In the genomic region with DNA sequence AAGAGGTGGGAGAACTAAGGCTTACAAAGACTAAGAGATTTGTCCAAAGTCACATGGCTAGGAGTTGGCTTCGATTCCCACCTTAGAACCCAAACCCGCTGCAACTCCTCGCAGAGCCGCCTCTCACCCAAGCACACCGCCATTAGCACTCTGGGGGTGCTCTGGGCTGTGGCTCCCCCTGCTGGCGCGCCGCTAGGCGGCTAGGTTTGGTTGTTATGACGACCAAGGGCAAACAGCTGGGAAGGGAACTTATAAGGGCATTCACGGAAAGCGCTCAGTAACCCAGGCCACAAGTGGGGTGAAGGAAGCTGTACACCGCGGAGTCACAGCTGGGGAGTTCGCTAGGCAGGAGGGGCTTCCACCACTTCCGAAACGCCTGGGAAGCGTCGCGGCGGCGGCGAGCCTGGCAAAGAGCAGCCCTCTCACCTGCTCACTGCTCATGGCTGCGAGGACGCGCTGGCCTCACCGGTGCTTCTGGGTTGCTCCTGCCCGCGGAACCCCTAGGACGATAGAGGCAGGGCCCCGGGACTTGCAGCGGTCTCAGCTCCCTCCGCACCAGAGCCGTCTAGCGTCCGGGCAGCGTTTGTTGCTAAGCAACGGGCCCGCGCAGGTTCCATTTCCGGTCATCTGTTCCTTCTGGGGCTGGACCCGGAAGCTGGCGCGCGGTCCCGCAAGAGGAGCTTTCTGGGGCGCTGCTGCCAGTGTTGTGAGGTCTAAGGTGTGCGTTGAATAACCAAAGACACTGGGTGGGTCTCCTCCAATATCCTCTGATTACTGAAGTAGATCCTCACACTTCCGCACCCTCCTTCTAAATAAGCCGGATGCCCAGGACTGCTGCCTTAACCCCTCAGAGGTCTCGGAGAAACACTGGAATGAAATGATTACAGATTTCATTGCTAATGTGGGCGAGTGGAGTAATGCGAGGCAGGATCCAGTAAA, we compare ENCODE assay signal across 1 cellular context.
TF ChIP-seq lines count a peak whose summit lies in the region.

A gene (minus strand): TSS at position 567 of the 939 bp plus-strand sequence. CDS start 126 bp downstream, at position 441.

TF ChIP-seq in HepG2, 621 proteins besides CTCF, POLR2A, EP300 and RAD21 (continued from another document and continues in another):
- TF ChIP-seq, protein P1, sequence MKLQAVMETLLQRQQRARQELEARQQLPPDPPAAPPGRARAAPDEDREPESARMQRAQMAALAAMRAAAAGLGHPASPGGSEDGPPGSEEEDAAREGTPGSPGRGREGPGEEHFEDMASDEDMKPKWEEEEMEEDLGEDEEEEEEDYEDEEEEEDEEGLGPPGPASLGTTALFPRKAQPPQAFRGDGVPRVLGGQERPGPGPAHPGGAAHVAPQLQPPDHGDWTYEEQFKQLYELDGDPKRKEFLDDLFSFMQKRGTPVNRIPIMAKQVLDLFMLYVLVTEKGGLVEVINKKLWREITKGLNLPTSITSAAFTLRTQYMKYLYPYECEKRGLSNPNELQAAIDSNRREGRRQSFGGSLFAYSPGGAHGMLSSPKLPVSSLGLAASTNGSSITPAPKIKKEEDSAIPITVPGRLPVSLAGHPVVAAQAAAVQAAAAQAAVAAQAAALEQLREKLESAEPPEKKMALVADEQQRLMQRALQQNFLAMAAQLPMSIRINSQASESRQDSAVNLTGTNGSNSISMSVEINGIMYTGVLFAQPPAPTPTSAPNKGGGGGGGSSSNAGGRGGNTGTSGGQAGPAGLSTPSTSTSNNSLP (IDR thresholded peaks at IDR 0.05; ENCODE audit: low read depth, low read length), result peak; percentile 52; the same call in 1 of the 2 replicates
- TF ChIP-seq ZNF263 (CRISPR knock-in tag; IDR thresholded peaks at IDR 0.05) (no peak), ZNF256 (CRISPR knock-in tag; conservative IDR thresholded peaks at IDR 0.05) (0 out of 2 replicates have a peak, but pooled peaks have one; percentile 46), ZNF383 (CRISPR knock-in tag; IDR thresholded peaks at IDR 0.05; ENCODE audit: borderline replicate concordance) (no peak), ZFP90 (CRISPR knock-in tag; IDR thresholded peaks at IDR 0.05; ENCODE audit: borderline replicate concordance) (peak; percentile 69; the same call in 1 of the 2 replicates), NKX3-1 (CRISPR knock-in tag; IDR thresholded peaks at IDR 0.05) (no peak), GATAD2A (CRISPR knock-in tag; IDR thresholded peaks at IDR 0.05) (no peak; the same call in 1 of the 2 replicates), RFXANK (CRISPR knock-in tag; IDR thresholded peaks at IDR 0.05) (no peak), SCMH1 (CRISPR knock-in tag; IDR thresholded peaks at IDR 0.05; ENCODE audit: borderline replicate concordance) (no peak), ZNF235 (CRISPR knock-in tag; IDR thresholded peaks at IDR 0.05; ENCODE audit: borderline replicate concordance) (no peak), ZNF124 (CRISPR knock-in tag; IDR thresholded peaks at IDR 0.05) (peak; percentile 71; the same call in 1 of the 2 replicates), ZNF234 (CRISPR knock-in tag; conservative IDR thresholded peaks at IDR 0.05) (no peak), ZNF644 (CRISPR knock-in tag; IDR thresholded peaks at IDR 0.05; ENCODE audit: low read depth) (peak; percentile 98), ZIK1 (CRISPR knock-in tag; IDR thresholded peaks at IDR 0.05; ENCODE audit: borderline replicate concordance, low read depth) (no peak; the same call in 1 of the 2 replicates), SUZ12 (IDR thresholded peaks at IDR 0.05; ENCODE audit: low read depth, low read length) (no peak), ATF7 (IDR thresholded peaks at IDR 0.05) (no peak), ATF7 (CRISPR knock-in tag; IDR thresholded peaks at IDR 0.05) (no peak; the same call in 1 of the 2 replicates), ZNF484 (CRISPR knock-in tag; IDR thresholded peaks at IDR 0.05; ENCODE audit: borderline replicate concordance, low read depth) (no peak), ZNF451 (CRISPR knock-in tag; IDR thresholded peaks at IDR 0.05) (peak; percentile 88; the same call in 1 of the 2 replicates), SNAI1 (CRISPR knock-in tag; IDR thresholded peaks at IDR 0.05; ENCODE audit: borderline replicate concordance) (no peak), GABPA (IDR thresholded peaks at IDR 0.05; ENCODE audit: low read depth, low read length) (peak; percentile 78), GABPA (CRISPR knock-in tag; IDR thresholded peaks at IDR 0.05; ENCODE audit: low read depth) (peak; percentile 94), CENPX (CRISPR knock-in tag; IDR thresholded peaks at IDR 0.05) (no peak), ZSCAN31 (CRISPR knock-in tag; IDR thresholded peaks at IDR 0.05; ENCODE audit: low read depth) (no peak), ZNF883 (CRISPR knock-in tag; IDR thresholded peaks at IDR 0.05; ENCODE audit: not compliant biosample characterization) (peak; percentile 68), ZFAT (CRISPR knock-in tag; conservative IDR thresholded peaks at IDR 0.05) (no peak), HNRNPH1 (optimal IDR thresholded peaks at IDR 0.05; ENCODE audit: low read depth, low read length) (no peak), GATA4 (IDR thresholded peaks at IDR 0.05; ENCODE audit: borderline replicate concordance, low read depth) (0 out of 2 replicates have a peak, but pooled peaks have one; percentile 35), ZNF615 (CRISPR knock-in tag; IDR thresholded peaks at IDR 0.05; ENCODE audit: borderline replicate concordance) (no peak), HMG20B (CRISPR knock-in tag; conservative IDR thresholded peaks at IDR 0.05) (peak; percentile 54; the same call in 1 of the 2 replicates), TEAD3 (CRISPR knock-in tag; optimal IDR thresholded peaks at IDR 0.05; ENCODE audit: borderline replicate concordance) (peak; percentile 31)
- TF ChIP-seq, protein P2, sequence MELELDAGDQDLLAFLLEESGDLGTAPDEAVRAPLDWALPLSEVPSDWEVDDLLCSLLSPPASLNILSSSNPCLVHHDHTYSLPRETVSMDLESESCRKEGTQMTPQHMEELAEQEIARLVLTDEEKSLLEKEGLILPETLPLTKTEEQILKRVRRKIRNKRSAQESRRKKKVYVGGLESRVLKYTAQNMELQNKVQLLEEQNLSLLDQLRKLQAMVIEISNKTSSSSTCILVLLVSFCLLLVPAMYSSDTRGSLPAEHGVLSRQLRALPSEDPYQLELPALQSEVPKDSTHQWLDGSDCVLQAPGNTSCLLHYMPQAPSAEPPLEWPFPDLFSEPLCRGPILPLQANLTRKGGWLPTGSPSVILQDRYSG (CRISPR knock-in tag; IDR thresholded peaks at IDR 0.05), result no peak
- TF ChIP-seq, protein P3, sequence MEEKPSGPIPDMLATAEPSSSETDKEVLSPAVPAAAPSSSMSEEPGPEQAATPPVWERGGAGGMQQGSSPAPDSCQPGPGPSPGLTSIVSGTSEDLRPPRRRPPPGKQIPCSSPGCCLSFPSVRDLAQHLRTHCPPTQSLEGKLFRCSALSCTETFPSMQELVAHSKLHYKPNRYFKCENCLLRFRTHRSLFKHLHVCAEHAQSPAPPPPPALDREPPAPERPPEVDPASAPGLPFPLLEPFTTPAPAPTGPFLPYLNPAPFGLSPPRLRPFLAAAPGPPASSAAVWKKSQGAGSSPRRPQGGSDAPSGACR (CRISPR knock-in tag; IDR thresholded peaks at IDR 0.05), result no peak
- TF ChIP-seq, protein P4, sequence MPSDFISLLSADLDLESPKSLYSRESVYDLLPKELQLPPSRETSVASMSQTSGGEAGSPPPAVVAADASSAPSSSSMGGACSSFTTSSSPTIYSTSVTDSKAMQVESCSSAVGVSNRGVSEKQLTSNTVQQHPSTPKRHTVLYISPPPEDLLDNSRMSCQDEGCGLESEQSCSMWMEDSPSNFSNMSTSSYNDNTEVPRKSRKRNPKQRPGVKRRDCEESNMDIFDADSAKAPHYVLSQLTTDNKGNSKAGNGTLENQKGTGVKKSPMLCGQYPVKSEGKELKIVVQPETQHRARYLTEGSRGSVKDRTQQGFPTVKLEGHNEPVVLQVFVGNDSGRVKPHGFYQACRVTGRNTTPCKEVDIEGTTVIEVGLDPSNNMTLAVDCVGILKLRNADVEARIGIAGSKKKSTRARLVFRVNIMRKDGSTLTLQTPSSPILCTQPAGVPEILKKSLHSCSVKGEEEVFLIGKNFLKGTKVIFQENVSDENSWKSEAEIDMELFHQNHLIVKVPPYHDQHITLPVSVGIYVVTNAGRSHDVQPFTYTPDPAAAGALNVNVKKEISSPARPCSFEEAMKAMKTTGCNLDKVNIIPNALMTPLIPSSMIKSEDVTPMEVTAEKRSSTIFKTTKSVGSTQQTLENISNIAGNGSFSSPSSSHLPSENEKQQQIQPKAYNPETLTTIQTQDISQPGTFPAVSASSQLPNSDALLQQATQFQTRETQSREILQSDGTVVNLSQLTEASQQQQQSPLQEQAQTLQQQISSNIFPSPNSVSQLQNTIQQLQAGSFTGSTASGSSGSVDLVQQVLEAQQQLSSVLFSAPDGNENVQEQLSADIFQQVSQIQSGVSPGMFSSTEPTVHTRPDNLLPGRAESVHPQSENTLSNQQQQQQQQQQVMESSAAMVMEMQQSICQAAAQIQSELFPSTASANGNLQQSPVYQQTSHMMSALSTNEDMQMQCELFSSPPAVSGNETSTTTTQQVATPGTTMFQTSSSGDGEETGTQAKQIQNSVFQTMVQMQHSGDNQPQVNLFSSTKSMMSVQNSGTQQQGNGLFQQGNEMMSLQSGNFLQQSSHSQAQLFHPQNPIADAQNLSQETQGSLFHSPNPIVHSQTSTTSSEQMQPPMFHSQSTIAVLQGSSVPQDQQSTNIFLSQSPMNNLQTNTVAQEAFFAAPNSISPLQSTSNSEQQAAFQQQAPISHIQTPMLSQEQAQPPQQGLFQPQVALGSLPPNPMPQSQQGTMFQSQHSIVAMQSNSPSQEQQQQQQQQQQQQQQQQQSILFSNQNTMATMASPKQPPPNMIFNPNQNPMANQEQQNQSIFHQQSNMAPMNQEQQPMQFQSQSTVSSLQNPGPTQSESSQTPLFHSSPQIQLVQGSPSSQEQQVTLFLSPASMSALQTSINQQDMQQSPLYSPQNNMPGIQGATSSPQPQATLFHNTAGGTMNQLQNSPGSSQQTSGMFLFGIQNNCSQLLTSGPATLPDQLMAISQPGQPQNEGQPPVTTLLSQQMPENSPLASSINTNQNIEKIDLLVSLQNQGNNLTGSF (CRISPR knock-in tag; IDR thresholded peaks at IDR 0.05), result no peak
- TF ChIP-seq, protein P5, sequence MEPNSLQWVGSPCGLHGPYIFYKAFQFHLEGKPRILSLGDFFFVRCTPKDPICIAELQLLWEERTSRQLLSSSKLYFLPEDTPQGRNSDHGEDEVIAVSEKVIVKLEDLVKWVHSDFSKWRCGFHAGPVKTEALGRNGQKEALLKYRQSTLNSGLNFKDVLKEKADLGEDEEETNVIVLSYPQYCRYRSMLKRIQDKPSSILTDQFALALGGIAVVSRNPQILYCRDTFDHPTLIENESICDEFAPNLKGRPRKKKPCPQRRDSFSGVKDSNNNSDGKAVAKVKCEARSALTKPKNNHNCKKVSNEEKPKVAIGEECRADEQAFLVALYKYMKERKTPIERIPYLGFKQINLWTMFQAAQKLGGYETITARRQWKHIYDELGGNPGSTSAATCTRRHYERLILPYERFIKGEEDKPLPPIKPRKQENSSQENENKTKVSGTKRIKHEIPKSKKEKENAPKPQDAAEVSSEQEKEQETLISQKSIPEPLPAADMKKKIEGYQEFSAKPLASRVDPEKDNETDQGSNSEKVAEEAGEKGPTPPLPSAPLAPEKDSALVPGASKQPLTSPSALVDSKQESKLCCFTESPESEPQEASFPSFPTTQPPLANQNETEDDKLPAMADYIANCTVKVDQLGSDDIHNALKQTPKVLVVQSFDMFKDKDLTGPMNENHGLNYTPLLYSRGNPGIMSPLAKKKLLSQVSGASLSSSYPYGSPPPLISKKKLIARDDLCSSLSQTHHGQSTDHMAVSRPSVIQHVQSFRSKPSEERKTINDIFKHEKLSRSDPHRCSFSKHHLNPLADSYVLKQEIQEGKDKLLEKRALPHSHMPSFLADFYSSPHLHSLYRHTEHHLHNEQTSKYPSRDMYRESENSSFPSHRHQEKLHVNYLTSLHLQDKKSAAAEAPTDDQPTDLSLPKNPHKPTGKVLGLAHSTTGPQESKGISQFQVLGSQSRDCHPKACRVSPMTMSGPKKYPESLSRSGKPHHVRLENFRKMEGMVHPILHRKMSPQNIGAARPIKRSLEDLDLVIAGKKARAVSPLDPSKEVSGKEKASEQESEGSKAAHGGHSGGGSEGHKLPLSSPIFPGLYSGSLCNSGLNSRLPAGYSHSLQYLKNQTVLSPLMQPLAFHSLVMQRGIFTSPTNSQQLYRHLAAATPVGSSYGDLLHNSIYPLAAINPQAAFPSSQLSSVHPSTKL (CRISPR knock-in tag; IDR thresholded peaks at IDR 0.05), result no peak; the same call in none of the 2 replicates
- TF ChIP-seq, protein P6, sequence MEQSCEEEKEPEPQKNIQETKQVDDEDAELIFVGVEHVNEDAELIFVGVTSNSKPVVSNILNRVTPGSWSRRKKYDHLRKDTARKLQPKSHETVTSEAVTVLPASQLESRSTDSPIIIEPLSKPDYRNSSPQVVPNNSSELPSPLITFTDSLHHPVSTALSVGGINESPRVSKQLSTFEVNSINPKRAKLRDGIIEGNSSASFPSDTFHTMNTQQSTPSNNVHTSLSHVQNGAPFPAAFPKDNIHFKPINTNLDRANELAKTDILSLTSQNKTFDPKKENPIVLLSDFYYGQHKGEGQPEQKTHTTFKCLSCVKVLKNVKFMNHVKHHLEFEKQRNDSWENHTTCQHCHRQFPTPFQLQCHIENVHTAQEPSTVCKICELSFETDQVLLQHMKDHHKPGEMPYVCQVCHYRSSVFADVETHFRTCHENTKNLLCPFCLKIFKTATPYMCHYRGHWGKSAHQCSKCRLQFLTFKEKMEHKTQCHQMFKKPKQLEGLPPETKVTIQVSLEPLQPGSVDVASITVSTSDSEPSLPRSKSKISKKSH (CRISPR knock-in tag; IDR thresholded peaks at IDR 0.05; ENCODE audit: borderline replicate concordance), result peak; percentile 82; the same call in 1 of the 2 replicates
- TF ChIP-seq, protein P7, sequence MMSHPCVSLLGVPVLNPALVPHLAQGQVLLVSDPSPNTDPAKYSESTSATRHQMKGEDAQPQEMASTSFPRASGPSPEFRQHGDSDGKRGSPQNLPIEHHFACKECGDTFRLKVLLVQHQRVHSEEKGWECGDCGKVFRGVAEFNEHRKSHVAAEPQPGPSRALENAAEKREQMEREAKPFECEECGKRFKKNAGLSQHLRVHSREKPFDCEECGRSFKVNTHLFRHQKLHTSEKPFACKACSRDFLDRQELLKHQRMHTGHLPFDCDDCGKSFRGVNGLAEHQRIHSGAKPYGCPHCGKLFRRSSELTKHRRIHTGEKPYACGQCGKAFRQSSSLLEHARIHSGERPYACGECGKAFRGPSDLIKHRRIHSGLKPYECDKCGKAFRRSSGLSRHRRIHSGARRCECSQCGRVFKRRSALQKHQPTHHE (CRISPR knock-in tag; IDR thresholded peaks at IDR 0.05; ENCODE audit: borderline replicate concordance), result no peak
- TF ChIP-seq, protein P8, sequence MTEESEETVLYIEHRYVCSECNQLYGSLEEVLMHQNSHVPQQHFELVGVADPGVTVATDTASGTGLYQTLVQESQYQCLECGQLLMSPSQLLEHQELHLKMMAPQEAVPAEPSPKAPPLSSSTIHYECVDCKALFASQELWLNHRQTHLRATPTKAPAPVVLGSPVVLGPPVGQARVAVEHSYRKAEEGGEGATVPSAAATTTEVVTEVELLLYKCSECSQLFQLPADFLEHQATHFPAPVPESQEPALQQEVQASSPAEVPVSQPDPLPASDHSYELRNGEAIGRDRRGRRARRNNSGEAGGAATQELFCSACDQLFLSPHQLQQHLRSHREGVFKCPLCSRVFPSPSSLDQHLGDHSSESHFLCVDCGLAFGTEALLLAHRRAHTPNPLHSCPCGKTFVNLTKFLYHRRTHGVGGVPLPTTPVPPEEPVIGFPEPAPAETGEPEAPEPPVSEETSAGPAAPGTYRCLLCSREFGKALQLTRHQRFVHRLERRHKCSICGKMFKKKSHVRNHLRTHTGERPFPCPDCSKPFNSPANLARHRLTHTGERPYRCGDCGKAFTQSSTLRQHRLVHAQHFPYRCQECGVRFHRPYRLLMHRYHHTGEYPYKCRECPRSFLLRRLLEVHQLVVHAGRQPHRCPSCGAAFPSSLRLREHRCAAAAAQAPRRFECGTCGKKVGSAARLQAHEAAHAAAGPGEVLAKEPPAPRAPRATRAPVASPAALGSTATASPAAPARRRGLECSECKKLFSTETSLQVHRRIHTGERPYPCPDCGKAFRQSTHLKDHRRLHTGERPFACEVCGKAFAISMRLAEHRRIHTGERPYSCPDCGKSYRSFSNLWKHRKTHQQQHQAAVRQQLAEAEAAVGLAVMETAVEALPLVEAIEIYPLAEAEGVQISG (CRISPR knock-in tag; IDR thresholded peaks at IDR 0.05), result peak; percentile 58
